ENCODE assay signal across 2 cellular contexts in the genomic region with DNA sequence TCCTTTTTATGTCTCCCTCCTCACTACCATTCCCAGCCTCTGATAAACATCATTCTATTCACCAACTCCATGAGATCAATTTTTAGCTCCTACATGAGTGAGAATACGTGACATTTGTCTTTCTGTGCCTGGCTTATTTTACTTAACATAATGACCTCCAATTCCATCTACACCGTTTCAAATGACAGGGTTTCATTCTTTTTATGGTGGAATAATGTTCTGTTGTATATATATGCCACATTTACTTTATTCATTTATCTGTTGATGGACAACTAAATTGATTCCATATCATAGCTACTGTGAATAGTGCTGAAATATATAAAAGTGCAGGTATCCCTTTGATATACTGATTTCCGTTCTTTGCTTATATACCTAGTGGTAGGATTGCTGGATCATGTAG.
TF ChIP-seq lines count a peak whose summit lies in the region.

No MANE protein-coding gene starts in this region.

TF ChIP-seq in A549, 52 proteins besides CTCF, POLR2A, EP300 and RAD21 (continued from another document):
- TF ChIP-seq, protein P1, sequence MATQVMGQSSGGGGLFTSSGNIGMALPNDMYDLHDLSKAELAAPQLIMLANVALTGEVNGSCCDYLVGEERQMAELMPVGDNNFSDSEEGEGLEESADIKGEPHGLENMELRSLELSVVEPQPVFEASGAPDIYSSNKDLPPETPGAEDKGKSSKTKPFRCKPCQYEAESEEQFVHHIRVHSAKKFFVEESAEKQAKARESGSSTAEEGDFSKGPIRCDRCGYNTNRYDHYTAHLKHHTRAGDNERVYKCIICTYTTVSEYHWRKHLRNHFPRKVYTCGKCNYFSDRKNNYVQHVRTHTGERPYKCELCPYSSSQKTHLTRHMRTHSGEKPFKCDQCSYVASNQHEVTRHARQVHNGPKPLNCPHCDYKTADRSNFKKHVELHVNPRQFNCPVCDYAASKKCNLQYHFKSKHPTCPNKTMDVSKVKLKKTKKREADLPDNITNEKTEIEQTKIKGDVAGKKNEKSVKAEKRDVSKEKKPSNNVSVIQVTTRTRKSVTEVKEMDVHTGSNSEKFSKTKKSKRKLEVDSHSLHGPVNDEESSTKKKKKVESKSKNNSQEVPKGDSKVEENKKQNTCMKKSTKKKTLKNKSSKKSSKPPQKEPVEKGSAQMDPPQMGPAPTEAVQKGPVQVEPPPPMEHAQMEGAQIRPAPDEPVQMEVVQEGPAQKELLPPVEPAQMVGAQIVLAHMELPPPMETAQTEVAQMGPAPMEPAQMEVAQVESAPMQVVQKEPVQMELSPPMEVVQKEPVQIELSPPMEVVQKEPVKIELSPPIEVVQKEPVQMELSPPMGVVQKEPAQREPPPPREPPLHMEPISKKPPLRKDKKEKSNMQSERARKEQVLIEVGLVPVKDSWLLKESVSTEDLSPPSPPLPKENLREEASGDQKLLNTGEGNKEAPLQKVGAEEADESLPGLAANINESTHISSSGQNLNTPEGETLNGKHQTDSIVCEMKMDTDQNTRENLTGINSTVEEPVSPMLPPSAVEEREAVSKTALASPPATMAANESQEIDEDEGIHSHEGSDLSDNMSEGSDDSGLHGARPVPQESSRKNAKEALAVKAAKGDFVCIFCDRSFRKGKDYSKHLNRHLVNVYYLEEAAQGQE (IDR thresholded peaks at IDR 0.05) = no peak
- TF ChIP-seq CBX8 (IDR thresholded peaks at IDR 0.05) = no peak
- TF ChIP-seq CEBPB (IDR thresholded peaks at IDR 0.05) = no peak
- no peak for TF ChIP-seq ZSCAN20 (CRISPR knock-in tag; IDR thresholded peaks at IDR 0.05)
- no peak for TF ChIP-seq GATA3 (IDR thresholded peaks at IDR 0.05; ENCODE audit: borderline replicate concordance)
- no peak for TF ChIP-seq CHD2 (IDR thresholded peaks at IDR 0.05; ENCODE audit: low read length, partially characterized antibody)
- TF ChIP-seq MYC (IDR thresholded peaks at IDR 0.05; ENCODE audit: borderline replicate concordance, low read length) = no peak
- no peak for TF ChIP-seq HEYL (CRISPR knock-in tag; IDR thresholded peaks at IDR 0.05)
- TF ChIP-seq NFE2L2 (conservative IDR thresholded peaks at IDR 0.05; ENCODE audit: low read length) = no peak
- TF ChIP-seq, protein P2, sequence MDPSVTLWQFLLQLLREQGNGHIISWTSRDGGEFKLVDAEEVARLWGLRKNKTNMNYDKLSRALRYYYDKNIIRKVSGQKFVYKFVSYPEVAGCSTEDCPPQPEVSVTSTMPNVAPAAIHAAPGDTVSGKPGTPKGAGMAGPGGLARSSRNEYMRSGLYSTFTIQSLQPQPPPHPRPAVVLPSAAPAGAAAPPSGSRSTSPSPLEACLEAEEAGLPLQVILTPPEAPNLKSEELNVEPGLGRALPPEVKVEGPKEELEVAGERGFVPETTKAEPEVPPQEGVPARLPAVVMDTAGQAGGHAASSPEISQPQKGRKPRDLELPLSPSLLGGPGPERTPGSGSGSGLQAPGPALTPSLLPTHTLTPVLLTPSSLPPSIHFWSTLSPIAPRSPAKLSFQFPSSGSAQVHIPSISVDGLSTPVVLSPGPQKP (IDR thresholded peaks at IDR 0.05; ENCODE audit: low read depth, low read length) = no peak
- TF ChIP-seq HOXA7 (CRISPR knock-in tag; IDR thresholded peaks at IDR 0.05) = no peak
- no peak for TF ChIP-seq CHD4 (IDR thresholded peaks at IDR 0.05; ENCODE audit: borderline replicate concordance)

TF ChIP-seq in neural cell, 6 proteins besides CTCF, POLR2A, EP300 and RAD21:
- TF ChIP-seq, protein P1 (IDR thresholded peaks at IDR 0.05; ENCODE audit: borderline replicate concordance) = no peak
- TF ChIP-seq SMC3 (conservative IDR thresholded peaks at IDR 0.05; ENCODE audit: poor library complexity) (no peak), TAF1 (IDR thresholded peaks at IDR 0.05; ENCODE audit: low read depth) (no peak), MXI1 (conservative IDR thresholded peaks at IDR 0.05; ENCODE audit: poor library complexity, severe bottlenecking) (peak; percentile 34), EZH2 (IDR thresholded peaks at IDR 0.05; ENCODE audit: borderline replicate concordance, insufficient read depth, low read length, poor library complexity, severe bottlenecking) (no peak), POLR2AphosphoS5 (IDR thresholded peaks at IDR 0.05) (peak; percentile 93)
TF ChIP-seq in neural cell: peak in this region for 2.
